In the genomic region with DNA sequence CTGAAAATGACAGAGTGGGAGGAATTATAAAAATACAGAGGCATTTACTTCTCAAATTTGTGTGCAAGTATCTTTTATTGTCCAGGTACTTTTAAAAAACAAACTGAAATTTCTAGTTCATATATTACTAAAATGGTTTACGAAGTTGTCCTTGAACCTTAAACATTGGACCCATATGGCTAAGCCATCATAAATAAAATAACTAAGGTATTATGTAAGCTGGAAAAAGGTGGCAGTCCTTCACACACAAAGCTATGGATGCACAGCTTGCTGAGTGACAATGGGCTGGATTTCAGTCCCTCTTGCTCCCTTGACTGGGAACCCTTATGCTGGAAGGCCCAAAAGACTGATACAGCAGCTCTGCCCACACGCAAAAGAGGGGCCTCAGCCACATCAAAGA, we compare ENCODE assay signal across 26 cellular contexts.
DNase-seq lines count a peak whose midpoint lies in the region; ATAC-seq, FAIRE-seq and TF ChIP-seq lines count a peak whose summit lies in the region.
"Had no signal": no experiment of that assay in that cellular context is flagged by ENCODE, and none has a peak within 500 bp of the region (broad histone marks: within the 10 kb centered on the region; RNA-seq: fewer than 3 reads in every experiment).

No MANE protein-coding gene starts in this region.

- no peak overlapping the region for H3K4me2 ChIP-seq in PC-3 (ENCODE audit: low read length)
- H3K4me2 ChIP-seq: BLaER1 had no signal

- no peak overlapping the region for H3K27ac Mint-ChIP-seq in stimulated activated naive CD8-positive, alpha-beta T cell treated with anti-CD3 and anti-CD28 coated beads, Interleukin-15, amount 100 ng/mL, for 72 hours
- H3K27ac Mint-ChIP-seq: CD4-positive, CD25-positive, alpha-beta regulatory T cell had no signal

- 0 out of 2 replicates have a peak, but pooled peaks cover 3% of the 10 kb centered on the region for H3K79me2 ChIP-seq in PC-3 (ENCODE audit: low read length)

- H3K4me3 Mint-ChIP-seq in stimulated activated naive CD8-positive, alpha-beta T cell treated with anti-CD3 and anti-CD28 coated beads, Interleukin-15, amount 100 ng/mL, for 72 hours, result no peak overlapping the region
- H3K4me3 Mint-ChIP-seq: CD4-positive, CD25-positive, alpha-beta regulatory T cell had no signal

- no peak for TF ChIP-seq EP300 in transverse colon (IDR thresholded peaks at IDR 0.05; ENCODE audit: low read depth)

- TF ChIP-seq POLR2A in gastrocnemius medialis (IDR thresholded peaks at IDR 0.05), result no peak
- TF ChIP-seq POLR2A in transverse colon (IDR thresholded peaks at IDR 0.05), result no peak

- H3K27ac ChIP-seq in gastrocnemius medialis (peak overlapping the region; percentile 47 to 86 (median 71)), transverse colon (peak overlapping the region; percentile 46 to 64 (median 56)), PC-3 (ENCODE audit: low read length) (no peak overlapping the region)
- H3K27ac ChIP-seq: BLaER1, HL-60, PC-9, SJSA1 had no signal

- TF ChIP-seq CTCF in gastrocnemius medialis (IDR thresholded peaks at IDR 0.05 in 4 of 5, conservative IDR thresholded peaks at IDR 0.05 in 1 of 5), result no peak
- no peak for TF ChIP-seq CTCF in transverse colon (IDR thresholded peaks at IDR 0.05)
- no peak for TF ChIP-seq CTCF in PC-3 (conservative IDR thresholded peaks at IDR 0.05; ENCODE audit: low read depth, low read length)

- H3K9me2 ChIP-seq in PC-3 (replicated peaks; ENCODE audit: low read length), result no peaks in the 10 kb centered on the region

- H3K9ac ChIP-seq in PC-3 (ENCODE audit: low read length), result no peak overlapping the region
- H3K9ac ChIP-seq: BLaER1 had no signal

- H3K27me3 ChIP-seq in gastrocnemius medialis (no peaks in the 10 kb centered on the region), transverse colon (no peaks in the 10 kb centered on the region), PC-3 (ENCODE audit: low read length) (no peaks in the 10 kb centered on the region)
- H3K27me3 ChIP-seq: BLaER1, SJSA1 had no signal

- no peaks in the 10 kb centered on the region for H3K9me3 Mint-ChIP-seq in stimulated activated naive CD8-positive, alpha-beta T cell treated with anti-CD3 and anti-CD28 coated beads, Interleukin-15, amount 100 ng/mL, for 72 hours
- H3K9me3 Mint-ChIP-seq: CD4-positive, CD25-positive, alpha-beta regulatory T cell had no signal

- intact Hi-C loops in gastrocnemius medialis (cut with DNase I; ENCODE audit: low total_unique reads) (no loop called here), transverse colon (cut with DNase I; ENCODE audit: low total_unique reads) (no loop called here), PC-3 (cut with micrococcal nuclease) (no loop called here)

- FAIRE-seq in islet of Langerhans (lab: Jason Lieb, UNC), result peak; percentile 56
- FAIRE-seq: A204.1, D721Med, G401.6 had no signal

- no peaks in the 10 kb centered on the region for H3K4me1 Mint-ChIP-seq in stimulated activated naive CD8-positive, alpha-beta T cell treated with anti-CD3 and anti-CD28 coated beads, Interleukin-15, amount 100 ng/mL, for 72 hours

- in situ Hi-C loops in gastrocnemius medialis (cut with MboI; ENCODE audit: low sequenced_read_pairs in 4 of 4), result no loop called here
- in situ Hi-C loops in transverse colon (cut with MboI; ENCODE audit: low pct_ligation_motif_present in 1 of 4, low pct_unique_long_range_greater_than_20kb in 1 of 4, low sequenced_read_pairs in 3 of 4), result no loop called here

- POLR2A ChIA-PET in PC-3 (lab: Charles Lee; ENCODE audit: unreplicated experiment), result no interaction called here

- H3K36me3 ChIP-seq in gastrocnemius medialis (no peaks in the 10 kb centered on the region), transverse colon (no peaks in the 10 kb centered on the region), PC-3 (ENCODE audit: low read depth, low read length) (no peaks in the 10 kb centered on the region)
- H3K36me3 ChIP-seq: BLaER1, HAP-1, SJSA1 had no signal

- no peaks in the 10 kb centered on the region for H3F3A ChIP-seq in PC-3 (ENCODE audit: low read length, unreplicated experiment)

- H3K27me3 Mint-ChIP-seq in stimulated activated naive CD8-positive, alpha-beta T cell treated with anti-CD3 and anti-CD28 coated beads, Interleukin-15, amount 100 ng/mL, for 72 hours, result no peaks in the 10 kb centered on the region
- H3K27me3 Mint-ChIP-seq: CD4-positive, CD25-positive, alpha-beta regulatory T cell had no signal

- DNase-seq in SW480 (ENCODE audit: low spot score), result peak; percentile 59
- no peak for DNase-seq in gastrocnemius medialis
- DNase-seq in transverse colon, result no peak
- no peak for DNase-seq in PC-3
- DNase-seq in hypothalamus (lab: John Stamatoyannopoulos, UW), result no peak
- DNase-seq in stimulated activated naive CD8-positive, alpha-beta T cell treated with anti-CD3 and anti-CD28 coated beads, Interleukin-15, amount 100 ng/mL, for 72 hours, result no peak
- DNase-seq: CD4-positive, CD25-positive, alpha-beta regulatory T cell; GOT3; NCI-H1048; NCI-H1417; NCI-H1694; NCI-H2029 treated with DMSO at 0.1 percent for 48 hours; NCI-H446 treated with DMSO at 0.1 percent for 48 hours; NCI-H526; NCI-H82; Right ventricle myocardium superior; RPMI8226 had no signal

- H3K9me3 ChIP-seq in gastrocnemius medialis (no peaks in the 10 kb centered on the region), transverse colon (no peaks in the 10 kb centered on the region), PC-3 (ENCODE audit: low read length) (no peaks in the 10 kb centered on the region)
- H3K9me3 ChIP-seq: BLaER1, HAP-1, SJSA1 had no signal

- no TSS peak for BruUV-seq in PC-3 (replicated peaks; lab: Mats Ljungman, UMichigan)

- H3K4me3 ChIP-seq in gastrocnemius medialis (no peak overlapping the region), transverse colon (no peak overlapping the region), PC-3 (ENCODE audit: low read length) (no peak overlapping the region)
- H3K4me3 ChIP-seq: BLaER1, HAP-1, PC-9, SJSA1 had no signal

- ATAC-seq in gastrocnemius medialis (no peak), PC-3 (no peak)
- ATAC-seq in stimulated activated naive CD8-positive, alpha-beta T cell treated with anti-CD3 and anti-CD28 coated beads, Interleukin-15, amount 100 ng/mL, for 72 hours, result no peak

- no peak overlapping the region for H2AFZ ChIP-seq in PC-3 (ENCODE audit: low read length)
- H2AFZ ChIP-seq: PC-9 had no signal

- H4K20me1 ChIP-seq in PC-3 (ENCODE audit: low read length), result no peaks in the 10 kb centered on the region
- H4K20me1 ChIP-seq: BLaER1 had no signal

- CTCF ChIA-PET in PC-3 (lab: Charles Lee), result interaction anchor here (0.9 to 1.8 kb wide), 4 partner anchors 25 to 88 kb away, joined by 3 to 9 read pairs (median 5); no protein-coding TSS in a partner anchor

- H3K4me1 ChIP-seq in gastrocnemius medialis, result peaks cover 64 to 65% of the 10 kb centered on the region in 2 donors
- H3K4me1 ChIP-seq in transverse colon, result peaks cover 0 to 29% (median 6%) of the 10 kb centered on the region in 4 donors
- H3K4me1 ChIP-seq in PC-3 (ENCODE audit: insufficient read depth, low read length), result peaks cover 23% of the 10 kb centered on the region
- H3K4me1 ChIP-seq: BLaER1, HAP-1, SJSA1 had no signal

- WGBS in transverse colon (ENCODE audit: low coverage in 1 of 2), 2 donors, result 57 to 71% methylated on average over 2 of the region's 2 CpGs
